In genomic region chr14:52351191-52351560, GRCh38 we compare ENCODE assay signal across 11 cellular contexts. TPM values are rescaled to one million over a fixed set of nuclear protein-coding genes. Genes with fewer than 3 reads are reported as not detected.
A peak's percentile ranks its signal among the peaks of the same experiment; 100 is the strongest.
DNase-seq lines count a peak whose midpoint lies in the region; ATAC-seq and TF ChIP-seq lines count a peak whose summit lies in the region.
"Had no signal": no experiment of that assay in that cellular context is flagged by ENCODE, and none has a peak within 500 bp of the region (broad histone marks: within the 10 kb centered on the region; RNA-seq: fewer than 3 reads in every experiment).

No MANE protein-coding gene starts in this region.

- H4K20me1 ChIP-seq in SK-N-SH (ENCODE audit: insufficient read depth) = no peaks in the 10 kb centered on the region

- no peak overlapping the region for H3K4me3 ChIP-seq in SK-N-SH (ENCODE audit: low read depth in 2 of 2, low read length in 1 of 2)
- H3K4me3 ChIP-seq in prostate gland = no peak overlapping the region

- DNase-seq in EH (ENCODE audit: low read depth) (peak; percentile 73), SK-N-SH (no peak), fibroblast of peridontal ligament (ENCODE audit: extremely low read depth) (peak; percentile 47), prostate gland (ENCODE audit: low spot score) (no peak), SKM-1 treated with dmso at 0.1 percent for 144 hours (lab: John Stamatoyannopoulos, UW; ENCODE audit: unreplicated experiment) (no peak), ureter (ENCODE audit: low spot score) (no peak)
- DNase-seq: NCI-H1436, SIG-M5 had no signal

- ATAC-seq in HG03039 (IDR thresholded peaks at IDR 0.05; ENCODE audit: unreplicated experiment) (no peak), GM21723 (IDR thresholded peaks at IDR 0.05; ENCODE audit: unreplicated experiment) (no peak)

- TF ChIP-seq CTCF in SK-N-SH (IDR thresholded peaks at IDR 0.05) (no peak), prostate gland (IDR thresholded peaks at IDR 0.05) (no peak)

- H3K4me1 ChIP-seq in SK-N-SH (ENCODE audit: control insufficient read depth in 1 of 2, insufficient read depth in 2 of 2, low read depth in 1 of 2, low read length in 1 of 2) = peaks cover 11 to 30% of the 10 kb centered on the region in 2 experiments
- H3K4me1 ChIP-seq in prostate gland (replicated peaks) = no peaks in the 10 kb centered on the region

- POLR2A ChIA-PET in SK-N-SH (lab: Yijun Ruan, JAX) = no interaction called here

- H2AFZ ChIP-seq in SK-N-SH (ENCODE audit: low read depth) = peak overlapping the region; percentile 45; the same call in 1 of the 2 replicates

- no peaks in the 10 kb centered on the region for H3K79me2 ChIP-seq in SK-N-SH (ENCODE audit: insufficient read depth)

- H3K9me2 ChIP-seq in SK-N-SH = no peaks in the 10 kb centered on the region

- no peaks in the 10 kb centered on the region for H3K27me3 ChIP-seq in SK-N-SH (ENCODE audit: insufficient read depth)
- no peaks in the 10 kb centered on the region for H3K27me3 ChIP-seq in prostate gland (replicated peaks; ENCODE audit: insufficient read depth)

- intact Hi-C loops in prostate gland (cut with DNase I) = loop anchor here (1.0 to 2.0 kb wide), 2 partner anchors 36 to 49 kb away; partner anchors contain the start of gene PTGER2

- H3K9me3 ChIP-seq in SK-N-SH = no peaks in the 10 kb centered on the region
- no peaks in the 10 kb centered on the region for H3K9me3 ChIP-seq in prostate gland

- H3F3A ChIP-seq in SK-N-SH (replicated peaks; ENCODE audit: insufficient read depth) = peaks cover 9% of the 10 kb centered on the region

- H3K9ac ChIP-seq in SK-N-SH = no peak overlapping the region

- no peak for TF ChIP-seq EP300 in SK-N-SH (IDR thresholded peaks at IDR 0.05; ENCODE audit: borderline replicate concordance in 1 of 2, low read depth in 1 of 2, low read length in 1 of 2)

- no peak for TF ChIP-seq RAD21 in SK-N-SH (IDR thresholded peaks at IDR 0.05; ENCODE audit: low read length)

- CTCF ChIA-PET in SK-N-SH (lab: Yijun Ruan, JAX) = interaction anchor here (0.8 to 1.3 kb wide), 2 partner anchors 10 to 51 kb away, joined by 3 to 4 read pairs; no protein-coding TSS in a partner anchor

- H3K27ac ChIP-seq in SK-N-SH (ENCODE audit: low read depth in 2 of 2, low read length in 1 of 2) (peak overlapping the region; percentile 42 to 55; a peak in 3 of 4 replicates), prostate gland (peak overlapping the region; percentile 37 to 40)
- H3K27ac ChIP-seq: epithelial cell of prostate had no signal

- 60% methylated on average over 5 of the region's 5 CpGs for WGBS in SK-N-SH (ENCODE audit: low lambda C conversion rate)
- WGBS in prostate gland = 8% methylated on average over 5 of the region's 5 CpGs

- TF ChIP-seq POLR2A in prostate gland (IDR thresholded peaks at IDR 0.05) = no peak

- peak overlapping the region; percentile 13; the same call in 1 of the 2 replicates for H3K4me2 ChIP-seq in SK-N-SH

- H3K36me3 ChIP-seq in SK-N-SH (replicated peaks in 1 of 2; ENCODE audit: control insufficient read depth in 1 of 2, insufficient read depth in 2 of 2, low read length in 1 of 2) (no peaks in the 10 kb centered on the region), prostate gland (no peaks in the 10 kb centered on the region)

TF ChIP-seq in SK-N-SH, 30 proteins besides CTCF, POLR2A, EP300 and RAD21:
- TF ChIP-seq TAF1 (IDR thresholded peaks at IDR 0.05; ENCODE audit: borderline replicate concordance, low read depth, low read length) (no peak), EZH2phosphoT487 (IDR thresholded peaks at IDR 0.05; ENCODE audit: borderline replicate concordance, low read depth) (no peak), CHD2 (IDR thresholded peaks at IDR 0.05; ENCODE audit: low read length, partially characterized antibody) (no peak), PBX3 (IDR thresholded peaks at IDR 0.05) (no peak), YY1 (IDR thresholded peaks at IDR 0.05; ENCODE audit: low read depth) (no peak), NFIC (IDR thresholded peaks at IDR 0.05; ENCODE audit: borderline replicate concordance) (no peak), IRF3 (IDR thresholded peaks at IDR 0.05; ENCODE audit: low read depth, low read length) (no peak), RCOR1 (IDR thresholded peaks at IDR 0.05; ENCODE audit: low read length) (no peak), USF1 (IDR thresholded peaks at IDR 0.05; ENCODE audit: borderline replicate concordance, low read depth) (no peak), SMC3 (IDR thresholded peaks at IDR 0.05; ENCODE audit: low read depth, low read length) (no peak)

RNA-seq across cellular contexts. Expression of gene PTGER2, which starts 37.1 kb away (rescaled TPM):
- 0.67 and 1.0 TPM in 2 replicates for polyA plus RNA-seq in SK-N-SH (2012; rRNA removed)
- 1.1 and 1.2 TPM in 2 replicates for polyA plus RNA-seq in SK-N-SH (2012; cell fraction: cytosol; rRNA removed)
- 0.36 and 0.40 TPM in 2 replicates for polyA plus RNA-seq in SK-N-SH (2012; cell fraction: nucleus; rRNA removed)
- 1 to 10 TPM; 5.4 to 8.9 TPM for total RNA-seq in prostate gland
- total RNA-seq in ureter = 3.4 TPM

Comparison
In these comparisons a context has a peak if more than half of its experiments do, and no peak if none do; other contexts are left out.
1. DNase-seq: peak in EH (single experiment) and fibroblast of peridontal ligament (single experiment); none in SK-N-SH (single experiment), prostate gland (single experiment), SKM-1 treated with dmso at 0.1 percent for 144 hours (single experiment) and ureter (single experiment).